10 cellular contexts compared by ENCODE assay signal in the genomic region with DNA sequence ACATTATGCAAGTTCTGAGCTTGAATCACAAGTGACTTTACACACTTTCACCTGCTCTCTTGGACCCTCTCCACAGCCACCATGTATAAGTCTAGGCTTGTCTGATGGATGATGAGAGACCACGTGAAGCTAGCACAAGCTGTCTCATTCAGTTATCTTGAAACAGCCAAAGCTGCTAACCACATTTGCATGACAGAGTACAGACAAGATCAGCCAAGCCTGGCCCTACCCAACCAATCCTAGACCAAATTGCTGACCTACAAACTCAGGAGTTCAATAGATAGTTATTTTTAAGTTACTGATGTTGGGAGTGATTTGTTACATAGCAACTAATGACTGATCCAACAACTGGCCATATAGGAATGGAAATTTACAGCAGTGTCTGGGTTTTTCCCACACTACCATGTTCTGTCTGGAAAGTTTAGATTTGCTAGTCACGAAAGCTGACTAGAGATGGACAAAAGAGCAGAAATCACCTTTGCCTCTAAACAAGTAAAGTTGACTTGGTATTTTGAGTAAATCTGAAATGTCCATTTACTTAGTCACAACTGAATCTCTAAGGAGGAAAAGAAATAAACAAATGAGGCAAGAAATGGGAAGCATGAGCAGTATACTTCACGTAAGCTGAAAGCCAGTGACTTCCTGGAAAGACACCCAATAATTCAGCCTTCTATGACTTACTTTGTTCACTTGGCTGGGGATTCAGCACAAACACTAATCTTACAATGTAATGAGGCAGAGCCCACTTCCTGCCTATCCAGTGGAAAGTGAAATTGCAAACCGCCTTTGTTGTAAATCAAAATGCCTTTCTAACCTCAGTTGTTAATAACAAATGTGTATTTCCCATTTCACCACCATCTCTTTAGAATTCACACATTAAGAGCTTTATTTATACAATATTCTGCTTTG.
DNase-seq lines count a peak whose midpoint lies in the region; ATAC-seq and TF ChIP-seq lines count a peak whose summit lies in the region.
"Had no signal": no experiment of that assay in that cellular context is flagged by ENCODE, and none has a peak within 500 bp of the region (broad histone marks: within the 10 kb centered on the region; RNA-seq: fewer than 3 reads in every experiment).

No MANE protein-coding gene starts in this region.

- 46% methylated on average over 4 of the region's 4 CpGs for WGBS in mesenchymal stem cell

- H3K4me2 ChIP-seq in mesenchymal stem cell (ENCODE audit: low read length, poor library complexity, severe bottlenecking), result no peak overlapping the region

- no peak overlapping the region for H3K9ac ChIP-seq in mesenchymal stem cell (ENCODE audit: low read length)

- H3K9me3 Mint-ChIP-seq in Calu3 (ENCODE audit: low read depth, unreplicated experiment), result peaks cover 2% of the 10 kb centered on the region
- H3K9me3 Mint-ChIP-seq in effector memory CD8-positive, alpha-beta T cell, result peaks cover 6 to 11% of the 10 kb centered on the region in 2 donors

- H3K4me3 Mint-ChIP-seq in Calu3 (ENCODE audit: low read depth, unreplicated experiment), result no peak overlapping the region
- no peak overlapping the region for H3K4me3 Mint-ChIP-seq in effector memory CD8-positive, alpha-beta T cell

- DNase-seq in mesenchymal stem cell (peak; percentile 87), GM10266 (ENCODE audit: extremely low spot score) (no peak), Calu3 (no peak), NCI-H2107 (lab: John Stamatoyannopoulos, UW) (no peak)
- DNase-seq in effector memory CD8-positive, alpha-beta T cell, result no peak
- DNase-seq: activated CD4-positive, alpha-beta T cell treated with anti-CD3 and anti-CD28 coated beads, Interleukin-2, amount 50 U/mL, for 4 hours; cerebellar nuclear complex had no signal

- H4K91ac ChIP-seq in mesenchymal stem cell (ENCODE audit: low read length), result peak overlapping the region; percentile 48

- H3K79me1 ChIP-seq in mesenchymal stem cell (replicated peaks; ENCODE audit: low read length, poor library complexity, severe bottlenecking), result no peaks in the 10 kb centered on the region

- no peak overlapping the region for H2BK5ac ChIP-seq in mesenchymal stem cell (ENCODE audit: low read depth, low read length, poor library complexity, severe bottlenecking)

- peak overlapping the region; percentile 71 for H4K8ac ChIP-seq in mesenchymal stem cell (ENCODE audit: low read length)

- H3K36me3 ChIP-seq in mesenchymal stem cell (ENCODE audit: control insufficient read depth in 1 of 2, insufficient read depth in 2 of 2, low read depth in 1 of 2, low read length in 2 of 2), result no peaks in the 10 kb centered on the region

- H3K4me3 ChIP-seq in mesenchymal stem cell (ENCODE audit: insufficient read depth in 1 of 2, low read depth in 1 of 2, low read length in 2 of 2), result no peak overlapping the region

- H3K9me3 ChIP-seq in mesenchymal stem cell (ENCODE audit: control insufficient read depth, low read length), result no peaks in the 10 kb centered on the region

- no peak overlapping the region for H3K14ac ChIP-seq in mesenchymal stem cell (ENCODE audit: low read length in 2 of 2)

- no peak overlapping the region for H2BK15ac ChIP-seq in mesenchymal stem cell (ENCODE audit: low read depth, poor library complexity, severe bottlenecking)

- H3K27me3 ChIP-seq in mesenchymal stem cell (ENCODE audit: control insufficient read depth in 1 of 2, insufficient read depth in 1 of 2, low read length in 2 of 2), result no peaks in the 10 kb centered on the region

- H3K4ac ChIP-seq in mesenchymal stem cell (ENCODE audit: low read depth in 1 of 2, low read length in 2 of 2), result no peak overlapping the region

- H3K27ac Mint-ChIP-seq in Calu3 (ENCODE audit: unreplicated experiment), result no peak overlapping the region
- no peak overlapping the region for H3K27ac Mint-ChIP-seq in effector memory CD8-positive, alpha-beta T cell

- H3K18ac ChIP-seq in mesenchymal stem cell (ENCODE audit: low read depth in 1 of 2, low read length in 2 of 2), result no peak overlapping the region

- no peaks in the 10 kb centered on the region for H3K36me3 Mint-ChIP-seq in Calu3 (ENCODE audit: insufficient read depth, unreplicated experiment)
- H3K36me3 Mint-ChIP-seq in effector memory CD8-positive, alpha-beta T cell (ENCODE audit: insufficient read depth), result peaks cover 3% of the 10 kb centered on the region

- TF ChIP-seq CTCF in GM10266 (IDR thresholded peaks at IDR 0.05; ENCODE audit: control insufficient read depth, insufficient read depth, low read depth, missing control alignments) (no peak), Calu3 (IDR thresholded peaks at IDR 0.05; ENCODE audit: unreplicated experiment) (no peak)

- no peak overlapping the region for H2AK5ac ChIP-seq in mesenchymal stem cell (ENCODE audit: low read length, severe bottlenecking)

- no peak overlapping the region for H2BK120ac ChIP-seq in mesenchymal stem cell (ENCODE audit: low read depth, low read length)

- H3K4me1 Mint-ChIP-seq in Calu3 (ENCODE audit: low read depth, unreplicated experiment), result no peaks in the 10 kb centered on the region
- no peaks in the 10 kb centered on the region for H3K4me1 Mint-ChIP-seq in effector memory CD8-positive, alpha-beta T cell (ENCODE audit: low read depth in 2 of 2)

- no TSS peak for BruUV-seq in Calu3 (replicated peaks; lab: Mats Ljungman, UMichigan)

- peak; percentile 88 for ATAC-seq in GM18867 (IDR thresholded peaks at IDR 0.05; ENCODE audit: unreplicated experiment)
- peak; percentile 69 for ATAC-seq in GM21737 (IDR thresholded peaks at IDR 0.05; ENCODE audit: unreplicated experiment)
- peak; percentile 92 for ATAC-seq in HG03442 (IDR thresholded peaks at IDR 0.05; ENCODE audit: unreplicated experiment)
- ATAC-seq in effector memory CD8-positive, alpha-beta T cell (replicated peaks), result no peak

- no peak overlapping the region for H3K23ac ChIP-seq in mesenchymal stem cell (ENCODE audit: low read length in 2 of 2)

- H2BK12ac ChIP-seq in mesenchymal stem cell (ENCODE audit: low read length in 2 of 2), result no peak overlapping the region

- no peak overlapping the region for H2AFZ ChIP-seq in mesenchymal stem cell (ENCODE audit: low read depth, low read length)

- intact Hi-C loops in Calu3 (cut with micrococcal nuclease; ENCODE audit: unreplicated experiment), result no loop called here

- H3K4me1 ChIP-seq in mesenchymal stem cell (ENCODE audit: control insufficient read depth, insufficient read depth, low read depth, low read length), result no peaks in the 10 kb centered on the region

- no peak overlapping the region for H3K27ac ChIP-seq in mesenchymal stem cell (ENCODE audit: low read length, poor library complexity, severe bottlenecking)

- H3K27me3 Mint-ChIP-seq in Calu3 (ENCODE audit: unreplicated experiment), result no peaks in the 10 kb centered on the region
- H3K27me3 Mint-ChIP-seq in effector memory CD8-positive, alpha-beta T cell, result no peaks in the 10 kb centered on the region

- CTCF ChIA-PET in Calu3 (lab: Charles Lee), result no interaction called here
